11 cellular contexts compared by ENCODE assay signal in genomic region chr5:156963125-156963524, GRCh38.
"Had no signal": no experiment of that assay in that cellular context is flagged by ENCODE, and none has a peak within 500 bp of the region (broad histone marks: within the 10 kb centered on the region; RNA-seq: fewer than 3 reads in every experiment).

Gene TIMD4 (minus strand): TSS chr5:156963226. CDS start chr5:156963198, 28 bp downstream.

- ATAC-seq: activated CD4-positive, CD25-positive, alpha-beta regulatory T cell treated with anti-CD3 and anti-CD28 coated beads, Interleukin-2, amount 50 U/mL, for 24 hours; activated T-helper 17 cell treated with anti-CD3 and anti-CD28 coated beads, Interleukin-2, amount 50 U/mL, for 72 hours; effector memory CD8-positive, alpha-beta T cell had no signal

- DNase-seq: activated CD4-positive, alpha-beta T cell treated with anti-CD3 and anti-CD28 coated beads, Interleukin-2, amount 50 U/mL, for 4 hours; activated naive CD4-positive, alpha-beta T cell treated with Interleukin-2 at 50 U/mL for 16 hours; activated T-cell treated with anti-CD3 and anti-CD28 coated beads for 4 hours; dermis blood vessel endothelial cell; effector memory CD8-positive, alpha-beta T cell; foreskin melanocyte; stimulated activated CD4-positive, alpha-beta T cell treated with anti-CD3 and anti-CD28 coated beads, Interleukin-1b, Interleukin-23, amount 100 ng/mL, for 48 hours; stomach; uterus had no signal
